In genomic region chr5:150700600-150701377, GRCh38 we compare ENCODE assay signal across 8 cellular contexts. TPM values are rescaled to one million over a fixed set of nuclear protein-coding genes. Genes with fewer than 3 reads are reported as not detected.
DNase-seq lines count a peak whose midpoint lies in the region; ATAC-seq and TF ChIP-seq lines count a peak whose summit lies in the region.

TSS of gene RBM22 (minus strand) at chr5:150701062. CDS start at chr5:150700985, 77 bp downstream.

- ATAC-seq in HG02610 (IDR thresholded peaks at IDR 0.05; ENCODE audit: unreplicated experiment) (peak; percentile 97), Right ventricle myocardium superior (ENCODE audit: poor library complexity) (peak; percentile 100)

- H3K4me1 ChIP-seq in parathyroid adenoma (peaks cover 4% of the 10 kb centered on the region), transverse colon (peaks cover 11 to 32% (median 22%) of the 10 kb centered on the region in 4 donors)

- peak; percentile 66 for TF ChIP-seq CTCF in GM12864 (IDR thresholded peaks at IDR 0.05; ENCODE audit: low read depth, low read length, missing control alignments)
- TF ChIP-seq CTCF in parathyroid adenoma (IDR thresholded peaks at IDR 0.05): peak; percentile 66
- peak; percentile 55 to 80 (median 69) for TF ChIP-seq CTCF in transverse colon (IDR thresholded peaks at IDR 0.05)

- no peaks in the 10 kb centered on the region for H3K9me3 ChIP-seq in parathyroid adenoma (ENCODE audit: control insufficient read depth, low read length)
- no peaks in the 10 kb centered on the region for H3K9me3 ChIP-seq in transverse colon

- H3K36me3 ChIP-seq in parathyroid adenoma (ENCODE audit: control insufficient read depth, insufficient read depth, low read length) (no peaks in the 10 kb centered on the region), transverse colon (peaks cover 0 to 26% (median 13%) of the 10 kb centered on the region in 4 donors)

- peak; percentile 91 for TF ChIP-seq POLR2A in transverse colon (IDR thresholded peaks at IDR 0.05)

- DNase-seq in GM12864 (ENCODE audit: low read depth): peak; percentile 72
- DNase-seq in NCI-H1092 (lab: John Stamatoyannopoulos, UW): peak; percentile 77
- peak; percentile 85 for DNase-seq in SKM-1 treated with dmso at 0.1 percent for 144 hours (lab: John Stamatoyannopoulos, UW; ENCODE audit: unreplicated experiment)
- DNase-seq in activated naive CD8-positive, alpha-beta T cell treated with anti-CD3 and anti-CD28 coated beads, Interleukin-2, amount 50 U/mL, for 16 hours (ENCODE audit: low read depth, low spot score): peak; percentile 78
- peak; percentile 97 for DNase-seq in Right ventricle myocardium superior
- DNase-seq in transverse colon: peak; percentile 94

- H3K79me2 ChIP-seq in parathyroid adenoma: no peaks in the 10 kb centered on the region

- H3K27ac ChIP-seq in parathyroid adenoma (peak within 1 kb of the TSS; percentile 87), transverse colon (peak within 1 kb of the TSS; percentile 95 to 98 (median 96))

- H3K4me3 ChIP-seq in GM12864 (ENCODE audit: low read depth, low read length) (peak within 1 kb of the TSS; percentile 83), parathyroid adenoma (ENCODE audit: low read depth, low read length) (peak within 1 kb of the TSS; percentile 97), transverse colon (peak within 1 kb of the TSS; percentile 88 to 98 (median 92))

- 0% methylated on average over 9 to 58 of the region's 59 CpGs for WGBS in transverse colon (ENCODE audit: low coverage in 1 of 2), 2 donors

- no peak for TF ChIP-seq EP300 in transverse colon (IDR thresholded peaks at IDR 0.05; ENCODE audit: low read depth)

- H3K9ac ChIP-seq in parathyroid adenoma: peak within 1 kb of the TSS; percentile 64

- peak within 1 kb of the TSS; percentile 82 for H3K4me2 ChIP-seq in parathyroid adenoma (ENCODE audit: low read length)

- H2AFZ ChIP-seq in parathyroid adenoma: peak within 1 kb of the TSS; percentile 81

- in situ Hi-C loops in transverse colon (cut with MboI; ENCODE audit: low pct_ligation_motif_present in 1 of 4, low pct_unique_long_range_greater_than_20kb in 1 of 4, low sequenced_read_pairs in 3 of 4): no loop called here

- intact Hi-C loops in Right ventricle myocardium superior (cut with DNase I) (no loop called here), transverse colon (cut with DNase I; ENCODE audit: low total_unique reads) (no loop called here)

- H3K27me3 ChIP-seq in parathyroid adenoma (ENCODE audit: control insufficient read depth, insufficient read depth, low read length): no peaks in the 10 kb centered on the region
- H3K27me3 ChIP-seq in transverse colon: no peaks in the 10 kb centered on the region

RNA-seq across cellular contexts. Expression of gene RBM22, which starts in this region (rescaled TPM):
- 26.9 TPM for total RNA-seq in Right ventricle myocardium superior
- total RNA-seq in transverse colon: 10 to 100 TPM; 22.1 to 40.6 (median 35.6) TPM

Comparison
In these comparisons a context has a peak if more than half of its experiments do, and no peak if none do; other contexts are left out.
1. Peak in every context shown above with its lines: DNase-seq, ATAC-seq, H3K4me3 ChIP-seq and H3K27ac ChIP-seq.